Comparison of ENCODE assay signal across 1 cellular context in the genomic region with DNA sequence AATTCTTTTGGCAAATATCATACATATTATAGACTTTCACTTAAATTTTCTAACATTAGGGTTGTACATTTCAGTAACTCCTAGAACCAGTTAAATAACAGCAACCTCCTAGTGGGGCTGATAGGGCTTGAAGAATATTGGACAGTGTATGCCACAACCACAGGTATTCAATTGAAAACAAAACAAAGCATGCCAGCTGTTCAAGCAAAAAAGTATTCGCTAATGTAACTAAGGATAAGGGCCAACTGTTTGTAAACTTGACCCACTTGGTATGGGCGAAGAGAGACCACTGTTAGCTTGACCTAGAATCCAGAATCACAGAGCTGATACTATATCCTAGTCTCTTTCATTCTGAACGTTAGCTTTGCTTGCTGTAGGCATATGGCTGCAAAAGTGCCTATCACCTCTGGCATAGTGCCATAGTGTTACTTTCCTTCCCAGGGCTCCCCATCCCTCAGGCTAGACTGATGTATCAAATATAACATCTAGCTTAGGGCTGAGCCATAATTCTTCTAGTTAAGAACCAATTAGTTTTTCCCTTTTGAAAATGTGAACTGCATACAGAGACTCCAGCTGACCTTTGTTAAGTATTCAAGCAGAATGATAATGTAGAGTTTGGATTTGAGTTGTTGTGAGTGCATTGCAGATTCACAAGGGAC.
TF ChIP-seq lines count a peak whose summit lies in the region.

No MANE protein-coding gene starts in this region.

TF ChIP-seq in GM23338, 12 proteins besides CTCF, POLR2A, EP300 and RAD21 (continued from another document):
- no peak for TF ChIP-seq JUNB (IDR thresholded peaks at IDR 0.05; ENCODE audit: unreplicated experiment)
- no peak for TF ChIP-seq POLR2AphosphoS5 (IDR thresholded peaks at IDR 0.05; ENCODE audit: low read depth)
- TF ChIP-seq ZNF331 (CRISPR knock-in tag; IDR thresholded peaks at IDR 0.05; ENCODE audit: low read depth), result no peak
- TF ChIP-seq, protein P1, sequence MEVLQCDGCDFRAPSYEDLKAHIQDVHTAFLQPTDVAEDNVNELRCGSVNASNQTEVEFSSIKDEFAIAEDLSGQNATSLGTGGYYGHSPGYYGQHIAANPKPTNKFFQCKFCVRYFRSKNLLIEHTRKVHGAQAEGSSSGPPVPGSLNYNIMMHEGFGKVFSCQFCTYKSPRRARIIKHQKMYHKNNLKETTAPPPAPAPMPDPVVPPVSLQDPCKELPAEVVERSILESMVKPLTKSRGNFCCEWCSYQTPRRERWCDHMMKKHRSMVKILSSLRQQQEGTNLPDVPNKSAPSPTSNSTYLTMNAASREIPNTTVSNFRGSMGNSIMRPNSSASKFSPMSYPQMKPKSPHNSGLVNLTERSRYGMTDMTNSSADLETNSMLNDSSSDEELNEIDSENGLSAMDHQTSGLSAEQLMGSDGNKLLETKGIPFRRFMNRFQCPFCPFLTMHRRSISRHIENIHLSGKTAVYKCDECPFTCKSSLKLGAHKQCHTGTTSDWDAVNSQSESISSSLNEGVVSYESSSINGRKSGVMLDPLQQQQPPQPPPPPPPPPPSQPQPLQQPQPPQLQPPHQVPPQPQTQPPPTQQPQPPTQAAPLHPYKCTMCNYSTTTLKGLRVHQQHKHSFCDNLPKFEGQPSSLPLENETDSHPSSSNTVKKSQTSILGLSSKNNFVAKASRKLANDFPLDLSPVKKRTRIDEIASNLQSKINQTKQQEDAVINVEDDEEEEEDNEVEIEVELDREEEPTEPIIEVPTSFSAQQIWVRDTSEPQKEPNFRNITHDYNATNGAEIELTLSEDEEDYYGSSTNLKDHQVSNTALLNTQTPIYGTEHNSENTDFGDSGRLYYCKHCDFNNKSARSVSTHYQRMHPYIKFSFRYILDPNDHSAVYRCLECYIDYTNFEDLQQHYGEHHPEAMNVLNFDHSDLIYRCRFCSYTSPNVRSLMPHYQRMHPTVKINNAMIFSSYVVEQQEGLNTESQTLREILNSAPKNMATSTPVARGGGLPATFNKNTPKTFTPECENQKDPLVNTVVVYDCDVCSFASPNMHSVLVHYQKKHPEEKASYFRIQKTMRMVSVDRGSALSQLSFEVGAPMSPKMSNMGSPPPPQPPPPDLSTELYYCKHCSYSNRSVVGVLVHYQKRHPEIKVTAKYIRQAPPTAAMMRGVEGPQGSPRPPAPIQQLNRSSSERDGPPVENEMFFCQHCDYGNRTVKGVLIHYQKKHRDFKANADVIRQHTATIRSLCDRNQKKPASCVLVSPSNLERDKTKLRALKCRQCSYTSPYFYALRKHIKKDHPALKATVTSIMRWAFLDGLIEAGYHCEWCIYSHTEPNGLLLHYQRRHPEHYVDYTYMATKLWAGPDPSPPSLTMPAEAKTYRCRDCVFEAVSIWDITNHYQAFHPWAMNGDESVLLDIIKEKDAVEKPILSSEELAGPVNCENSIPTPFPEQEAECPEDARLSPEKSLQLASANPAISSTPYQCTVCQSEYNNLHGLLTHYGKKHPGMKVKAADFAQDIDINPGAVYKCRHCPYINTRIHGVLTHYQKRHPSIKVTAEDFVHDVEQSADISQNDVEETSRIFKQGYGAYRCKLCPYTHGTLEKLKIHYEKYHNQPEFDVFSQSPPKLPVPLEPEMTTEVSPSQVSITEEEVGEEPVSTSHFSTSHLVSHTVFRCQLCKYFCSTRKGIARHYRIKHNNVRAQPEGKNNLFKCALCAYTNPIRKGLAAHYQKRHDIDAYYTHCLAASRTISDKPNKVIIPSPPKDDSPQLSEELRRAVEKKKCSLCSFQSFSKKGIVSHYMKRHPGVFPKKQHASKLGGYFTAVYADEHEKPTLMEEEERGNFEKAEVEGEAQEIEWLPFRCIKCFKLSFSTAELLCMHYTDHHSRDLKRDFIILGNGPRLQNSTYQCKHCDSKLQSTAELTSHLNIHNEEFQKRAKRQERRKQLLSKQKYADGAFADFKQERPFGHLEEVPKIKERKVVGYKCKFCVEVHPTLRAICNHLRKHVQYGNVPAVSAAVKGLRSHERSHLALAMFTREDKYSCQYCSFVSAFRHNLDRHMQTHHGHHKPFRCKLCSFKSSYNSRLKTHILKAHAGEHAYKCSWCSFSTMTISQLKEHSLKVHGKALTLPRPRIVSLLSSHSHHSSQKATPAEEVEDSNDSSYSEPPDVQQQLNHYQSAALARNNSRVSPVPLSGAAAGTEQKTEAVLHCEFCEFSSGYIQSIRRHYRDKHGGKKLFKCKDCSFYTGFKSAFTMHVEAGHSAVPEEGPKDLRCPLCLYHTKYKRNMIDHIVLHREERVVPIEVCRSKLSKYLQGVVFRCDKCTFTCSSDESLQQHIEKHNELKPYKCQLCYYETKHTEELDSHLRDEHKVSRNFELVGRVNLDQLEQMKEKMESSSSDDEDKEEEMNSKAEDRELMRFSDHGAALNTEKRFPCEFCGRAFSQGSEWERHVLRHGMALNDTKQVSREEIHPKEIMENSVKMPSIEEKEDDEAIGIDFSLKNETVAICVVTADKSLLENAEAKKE (CRISPR knock-in tag; IDR thresholded peaks at IDR 0.05), result no peak
- no peak for TF ChIP-seq CREB1 (CRISPR knock-in tag; IDR thresholded peaks at IDR 0.05; ENCODE audit: low read depth)
- TF ChIP-seq NANOG (IDR thresholded peaks at IDR 0.05; ENCODE audit: borderline replicate concordance), result no peak
